In genomic region chr2:156399950-156400703, GRCh38 we compare ENCODE assay signal across 1 cellular context.
A peak's percentile ranks its signal among the peaks of the same experiment; 100 is the strongest.
TF ChIP-seq lines count a peak whose summit lies in the region.

No MANE protein-coding gene starts in this region.

TF ChIP-seq in K562, 482 proteins besides CTCF, POLR2A, EP300 and RAD21 (continued from another document and continues in another):
- TF ChIP-seq MITF (IDR thresholded peaks at IDR 0.05), result 0 out of 2 replicates have a peak, but pooled peaks have one; percentile 40
- TF ChIP-seq L3MBTL2 (IDR thresholded peaks at IDR 0.05), result peak; percentile 94
- TF ChIP-seq CBX3 (IDR thresholded peaks at IDR 0.05; ENCODE audit: borderline replicate concordance in 1 of 2, low read length in 2 of 2), result no peak
- peak; percentile 50; the same call in 1 of the 2 replicates for TF ChIP-seq EP400 (IDR thresholded peaks at IDR 0.05)
- TF ChIP-seq GTF2B (IDR thresholded peaks at IDR 0.05; ENCODE audit: extremely low read depth, insufficient read length), result no peak
- TF ChIP-seq ZNF717 (CRISPR knock-in tag; IDR thresholded peaks at IDR 0.05), result no peak
- peak; percentile 43; the same call in 1 of the 2 replicates for TF ChIP-seq PHF8 (IDR thresholded peaks at IDR 0.05; ENCODE audit: borderline replicate concordance, low read length)
- TF ChIP-seq FOSL1 (tag; conservative IDR thresholded peaks at IDR 0.05), result peak; percentile 38; the same call in 1 of the 2 replicates
- TF ChIP-seq CREB5 (CRISPR knock-in tag; IDR thresholded peaks at IDR 0.05), result no peak
- TF ChIP-seq ILK (tag; IDR thresholded peaks at IDR 0.05; ENCODE audit: borderline replicate concordance, low read depth), result 0 out of 2 replicates have a peak, but pooled peaks have one; percentile 27
- no peak for TF ChIP-seq MEF2A (IDR thresholded peaks at IDR 0.05; ENCODE audit: control insufficient read depth, low read depth, low read length)
- peak; percentile 77 for TF ChIP-seq HNRNPLL (IDR thresholded peaks at IDR 0.05; ENCODE audit: low read depth, low read length, poor library complexity, severe bottlenecking)
- no peak for TF ChIP-seq PBX2 (CRISPR knock-in tag; IDR thresholded peaks at IDR 0.05; ENCODE audit: low read depth)
- TF ChIP-seq PBX2 (tag; conservative IDR thresholded peaks at IDR 0.05; ENCODE audit: low read depth), result peak; percentile 66
- peak; percentile 68; the same call in 1 of the 2 replicates for TF ChIP-seq ZNF431 (CRISPR knock-in tag; IDR thresholded peaks at IDR 0.05)
- TF ChIP-seq ZNF121 (CRISPR knock-in tag; conservative IDR thresholded peaks at IDR 0.05), result peak; percentile 53; the same call in 1 of the 2 replicates
- TF ChIP-seq VEZF1 (CRISPR knock-in tag; IDR thresholded peaks at IDR 0.05), result peak; percentile 4; the same call in 1 of the 2 replicates
- TF ChIP-seq ZFX (CRISPR knock-in tag; IDR thresholded peaks at IDR 0.05), result peak; percentile 86
- no peak for TF ChIP-seq HEY1 (CRISPR knock-in tag; IDR thresholded peaks at IDR 0.05; ENCODE audit: borderline replicate concordance)
- TF ChIP-seq ZNF695 (CRISPR knock-in tag; IDR thresholded peaks at IDR 0.05), result 0 out of 2 replicates have a peak, but pooled peaks have one; percentile 11
- TF ChIP-seq POLR2G (IDR thresholded peaks at IDR 0.05; ENCODE audit: low read depth, low read length), result peak; percentile 74
- peak; percentile 72; the same call in 1 of the 2 replicates for TF ChIP-seq SMARCE1 (IDR thresholded peaks at IDR 0.05)
- no peak for TF ChIP-seq SMAD3 (CRISPR knock-in tag; conservative IDR thresholded peaks at IDR 0.05)
- peak; percentile 78 to 85; a peak in 3 of 4 replicates for TF ChIP-seq UBTF (IDR thresholded peaks at IDR 0.05; ENCODE audit: borderline replicate concordance in 1 of 2, low read depth in 2 of 2, low read length in 2 of 2)
- peak; percentile 73 for TF ChIP-seq RBFOX2 (IDR thresholded peaks at IDR 0.05; ENCODE audit: low read depth, low read length)
- 0 out of 2 replicates have a peak, but pooled peaks have one; percentile 24 for TF ChIP-seq ETV1 (tag; conservative IDR thresholded peaks at IDR 0.05; ENCODE audit: low read depth)
- TF ChIP-seq MTA3 (IDR thresholded peaks at IDR 0.05; ENCODE audit: borderline replicate concordance), result peak; percentile 49; the same call in 1 of the 2 replicates
- TF ChIP-seq MYNN (IDR thresholded peaks at IDR 0.05), result 0 out of 2 replicates have a peak, but pooled peaks have one; percentile 37
- no peak for TF ChIP-seq MYNN (CRISPR knock-in tag; IDR thresholded peaks at IDR 0.05)
- no peak for TF ChIP-seq TOE1 (IDR thresholded peaks at IDR 0.05; ENCODE audit: borderline replicate concordance)
- TF ChIP-seq TOE1 (CRISPR knock-in tag; IDR thresholded peaks at IDR 0.05; ENCODE audit: borderline replicate concordance, low read depth), result peak; percentile 65; the same call in 1 of the 2 replicates
- TF ChIP-seq HDAC2 (IDR thresholded peaks at IDR 0.05), result peak; percentile 63; the same call in 1 of the 2 replicates
- peak; percentile 59 to 70; a peak in 3 of 4 replicates for TF ChIP-seq NRF1 (conservative IDR thresholded peaks at IDR 0.05 in 1 of 2, IDR thresholded peaks at IDR 0.05 in 1 of 2)
- peak; percentile 64 for TF ChIP-seq SAP30 (IDR thresholded peaks at IDR 0.05; ENCODE audit: borderline replicate concordance, insufficient read depth, low read depth, low read length, poor library complexity, severe bottlenecking)
- peak; percentile 71; the same call in 1 of the 2 replicates for TF ChIP-seq MAX (CRISPR knock-in tag; IDR thresholded peaks at IDR 0.05)
- peak; percentile 28 for TF ChIP-seq CCNT2 (IDR thresholded peaks at IDR 0.05; ENCODE audit: borderline replicate concordance, extremely low read depth, insufficient read length, low read depth, low read length)
- peak; percentile 36; the same call in 1 of the 2 replicates for TF ChIP-seq ERF (CRISPR knock-in tag; IDR thresholded peaks at IDR 0.05)
- TF ChIP-seq YY1 (IDR thresholded peaks at IDR 0.05; ENCODE audit: borderline replicate concordance in 1 of 3, control insufficient read depth in 1 of 3, extremely low read depth in 1 of 3, insufficient read depth in 3 of 3, insufficient read length in 1 of 3, insufficient replicate concordance in 2 of 3, low read depth in 1 of 3, low read length in 2 of 3), result peak in 1 of 3 experiments; percentile 5
- TF ChIP-seq NR3C1 (CRISPR knock-in tag; IDR thresholded peaks at IDR 0.05), result peak; percentile 84; the same call in 1 of the 2 replicates
- TF ChIP-seq ZNF639 (CRISPR knock-in tag; conservative IDR thresholded peaks at IDR 0.05 in 1 of 2, IDR thresholded peaks at IDR 0.05 in 1 of 2), result peak in 1 of 2 experiments; percentile 48; a peak in 1 of 4 replicates
- 0 out of 2 replicates have a peak, but pooled peaks have one; percentile 34 for TF ChIP-seq ARID1B (IDR thresholded peaks at IDR 0.05)
- peak; percentile 54 for TF ChIP-seq MEIS2 (IDR thresholded peaks at IDR 0.05; ENCODE audit: partially characterized antibody)
- no peak for TF ChIP-seq PRPF4 (IDR thresholded peaks at IDR 0.05; ENCODE audit: insufficient read depth, low read depth, low read length, poor library complexity, severe bottlenecking)
- peak; percentile 67 to 71 for TF ChIP-seq E2F6 (IDR thresholded peaks at IDR 0.05; ENCODE audit: borderline replicate concordance in 1 of 2, extremely low read depth in 1 of 2, insufficient read depth in 1 of 2, insufficient read length in 1 of 2, low read depth in 1 of 2, low read length in 1 of 2, poor library complexity in 1 of 2, severe bottlenecking in 1 of 2)
- TF ChIP-seq E2F5 (CRISPR knock-in tag; IDR thresholded peaks at IDR 0.05), result 0 out of 2 replicates have a peak, but pooled peaks have one; percentile 47
- TF ChIP-seq YBX1 (IDR thresholded peaks at IDR 0.05), result no peak
- TF ChIP-seq NCOA6 (IDR thresholded peaks at IDR 0.05), result 0 out of 2 replicates have a peak, but pooled peaks have one; percentile 17
- TF ChIP-seq NR2C2 (CRISPR knock-in tag; IDR thresholded peaks at IDR 0.05), result no peak
- TF ChIP-seq NR2C2 (tag; IDR thresholded peaks at IDR 0.05), result 0 out of 2 replicates have a peak, but pooled peaks have one; percentile 45
- TF ChIP-seq CBFB (CRISPR knock-in tag; IDR thresholded peaks at IDR 0.05), result no peak; the same call in 1 of the 2 replicates
- TF ChIP-seq FOXJ2 (tag; IDR thresholded peaks at IDR 0.05), result peak; percentile 36; the same call in 1 of the 2 replicates
- TF ChIP-seq FIP1L1 (IDR thresholded peaks at IDR 0.05; ENCODE audit: low read depth, low read length, poor library complexity, severe bottlenecking), result peak; percentile 21
- TF ChIP-seq ZNF165 (CRISPR knock-in tag; IDR thresholded peaks at IDR 0.05; ENCODE audit: borderline replicate concordance), result 0 out of 2 replicates have a peak, but pooled peaks have one; percentile 35
- TF ChIP-seq E2F3 (CRISPR knock-in tag; IDR thresholded peaks at IDR 0.05), result 0 out of 2 replicates have a peak, but pooled peaks have one; percentile 10
- no peak for TF ChIP-seq STAT5A (IDR thresholded peaks at IDR 0.05; ENCODE audit: borderline replicate concordance, low read length)
- peak; percentile 54; the same call in 1 of the 2 replicates for TF ChIP-seq SMARCA4 (IDR thresholded peaks at IDR 0.05)
